1 cellular context compared by ENCODE assay signal in genomic region chr21:28257276-28257675, GRCh38.
TF ChIP-seq lines count a peak whose summit lies in the region.

No MANE protein-coding gene starts in this region.

TF ChIP-seq in GM23338, 12 proteins besides CTCF, POLR2A, EP300 and RAD21 (continued from another document):
- TF ChIP-seq ZNF462 (CRISPR knock-in tag; IDR thresholded peaks at IDR 0.05) (no peak), EZH2phosphoT487 (IDR thresholded peaks at IDR 0.05; ENCODE audit: unreplicated experiment) (no peak), JUNB (IDR thresholded peaks at IDR 0.05; ENCODE audit: unreplicated experiment) (no peak), NANOG (IDR thresholded peaks at IDR 0.05; ENCODE audit: borderline replicate concordance) (no peak), EZH2 (IDR thresholded peaks at IDR 0.05; ENCODE audit: low read depth, unreplicated experiment) (no peak), ZNF114 (CRISPR knock-in tag; IDR thresholded peaks at IDR 0.05) (no peak)
